1 cellular context compared by ENCODE assay signal in the genomic region with DNA sequence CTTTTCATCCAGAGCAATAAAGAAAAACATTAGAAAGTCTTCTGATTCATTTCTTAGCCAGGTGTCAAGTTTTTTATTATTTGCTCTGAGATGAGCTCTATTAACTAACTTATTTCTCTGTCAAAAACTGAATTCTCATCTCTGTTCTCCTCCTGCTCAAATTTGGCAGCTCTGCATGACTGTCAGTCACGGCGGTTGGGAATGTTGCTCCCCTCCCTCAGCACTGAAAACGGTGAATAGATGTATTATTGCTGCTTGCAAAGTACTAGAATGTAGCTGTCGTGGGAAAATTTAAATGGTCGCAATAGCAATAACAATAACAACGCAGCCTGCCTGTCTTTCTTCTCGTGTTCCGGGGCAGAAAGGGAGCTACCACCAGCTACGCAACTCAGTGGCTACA.
TF ChIP-seq lines count a peak whose summit lies in the region.

No MANE protein-coding gene starts in this region.

TF ChIP-seq in HepG2, 621 proteins besides CTCF, POLR2A, EP300 and RAD21 (continued from another document):
- TF ChIP-seq, protein P1, sequence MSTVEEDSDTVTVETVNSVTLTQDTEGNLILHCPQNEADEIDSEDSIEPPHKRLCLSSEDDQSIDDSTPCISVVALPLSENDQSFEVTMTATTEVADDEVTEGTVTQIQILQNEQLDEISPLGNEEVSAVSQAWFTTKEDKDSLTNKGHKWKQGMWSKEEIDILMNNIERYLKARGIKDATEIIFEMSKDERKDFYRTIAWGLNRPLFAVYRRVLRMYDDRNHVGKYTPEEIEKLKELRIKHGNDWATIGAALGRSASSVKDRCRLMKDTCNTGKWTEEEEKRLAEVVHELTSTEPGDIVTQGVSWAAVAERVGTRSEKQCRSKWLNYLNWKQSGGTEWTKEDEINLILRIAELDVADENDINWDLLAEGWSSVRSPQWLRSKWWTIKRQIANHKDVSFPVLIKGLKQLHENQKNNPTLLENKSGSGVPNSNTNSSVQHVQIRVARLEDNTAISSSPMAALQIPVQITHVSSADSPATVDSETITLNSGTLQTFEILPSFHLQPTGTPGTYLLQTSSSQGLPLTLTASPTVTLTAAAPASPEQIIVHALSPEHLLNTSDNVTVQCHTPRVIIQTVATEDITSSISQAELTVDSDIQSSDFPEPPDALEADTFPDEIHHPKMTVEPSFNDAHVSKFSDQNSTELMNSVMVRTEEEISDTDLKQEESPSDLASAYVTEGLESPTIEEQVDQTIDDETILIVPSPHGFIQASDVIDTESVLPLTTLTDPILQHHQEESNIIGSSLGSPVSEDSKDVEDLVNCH (CRISPR knock-in tag; IDR thresholded peaks at IDR 0.05), result no peak
